8 cellular contexts compared by ENCODE assay signal in genomic region chr7:90766814-90767564, GRCh38.
DNase-seq lines count a peak whose midpoint lies in the region; ATAC-seq and TF ChIP-seq lines count a peak whose summit lies in the region.

No MANE protein-coding gene starts in this region.

- DNase-seq in cardiac fibroblast (ENCODE audit: low read depth in 2 of 2) (peak; percentile 86 to 91), left lobe of liver (ENCODE audit: low spot score) (peak; percentile 85), substantia nigra (lab: John Stamatoyannopoulos, UW) (peak in 25 of 49 donors; percentile 1 to 35 (median 11)), D341Med (ENCODE audit: low spot score) (no peak)
- no peak for DNase-seq in effector CD4-positive, alpha-beta T cell
- DNase-seq in activated CD4-positive, alpha-beta T cell treated with anti-CD3 and anti-CD28 coated beads for 36 hours, result no peak

- peak overlapping the region; percentile 12 to 86 (median 23) for H3K27ac Mint-ChIP-seq in IgD-negative memory B cell
- H3K27ac Mint-ChIP-seq in activated CD4-positive, alpha-beta T cell treated with anti-CD3 and anti-CD28 coated beads for 36 hours, result no peak overlapping the region

- peaks cover 3% of the 10 kb centered on the region for H3K27me3 Mint-ChIP-seq in IgD-negative memory B cell
- no peaks in the 10 kb centered on the region for H3K27me3 Mint-ChIP-seq in activated CD4-positive, alpha-beta T cell treated with anti-CD3 and anti-CD28 coated beads for 36 hours

- H3K9me3 Mint-ChIP-seq in IgD-negative memory B cell, result peaks cover 3 to 25% (median 11%) of the 10 kb centered on the region in 3 donors
- peaks cover 2% of the 10 kb centered on the region for H3K9me3 Mint-ChIP-seq in activated CD4-positive, alpha-beta T cell treated with anti-CD3 and anti-CD28 coated beads for 36 hours (ENCODE audit: low read depth)

- no peak overlapping the region for H3K27ac ChIP-seq in substantia nigra (ENCODE audit: low read depth, low read length, poor library complexity, severe bottlenecking)

- peaks cover 47 to 52% (median 49%) of the 10 kb centered on the region in 3 donors for H3K4me1 Mint-ChIP-seq in IgD-negative memory B cell
- no peaks in the 10 kb centered on the region for H3K4me1 Mint-ChIP-seq in activated CD4-positive, alpha-beta T cell treated with anti-CD3 and anti-CD28 coated beads for 36 hours

- peak; percentile 71 for ATAC-seq in left lobe of liver
- no peak for ATAC-seq in activated CD4-positive, alpha-beta T cell treated with anti-CD3 and anti-CD28 coated beads for 36 hours
- no peak for ATAC-seq in HG02678 (IDR thresholded peaks at IDR 0.05; ENCODE audit: unreplicated experiment)

- peaks cover 39% of the 10 kb centered on the region for H3K36me3 Mint-ChIP-seq in IgD-negative memory B cell
- H3K36me3 Mint-ChIP-seq in activated CD4-positive, alpha-beta T cell treated with anti-CD3 and anti-CD28 coated beads for 36 hours (ENCODE audit: low read depth), result no peaks in the 10 kb centered on the region

- CTCF ChIA-PET in activated CD4-positive, alpha-beta T cell treated with anti-CD3 and anti-CD28 coated beads for 36 hours (lab: Charles Lee), result no interaction called here

- intact Hi-C loops in activated CD4-positive, alpha-beta T cell treated with anti-CD3 and anti-CD28 coated beads for 36 hours (cut with DNase I, micrococcal nuclease), result no loop called here

- no peak for TF ChIP-seq CTCF in cardiac fibroblast (IDR thresholded peaks at IDR 0.05; ENCODE audit: low read depth, low read length)

- peak overlapping the region; percentile 8 to 11 for H3K4me3 ChIP-seq in cardiac fibroblast (replicated peaks in 1 of 2; ENCODE audit: low read depth in 2 of 2, low read length in 2 of 2)

- no peak overlapping the region for H3K4me3 Mint-ChIP-seq in IgD-negative memory B cell
- no peak overlapping the region for H3K4me3 Mint-ChIP-seq in activated CD4-positive, alpha-beta T cell treated with anti-CD3 and anti-CD28 coated beads for 36 hours

- POLR2A ChIA-PET in activated CD4-positive, alpha-beta T cell treated with anti-CD3 and anti-CD28 coated beads for 36 hours (lab: Charles Lee), result no interaction called here

Comparison
In these comparisons a context has a peak if more than half of its experiments do, and no peak if none do; other contexts are left out.
1. DNase-seq: peak in cardiac fibroblast (2 of 2), left lobe of liver (single experiment) and substantia nigra (25 of 49); none in effector CD4-positive, alpha-beta T cell (single experiment), D341Med (single experiment) and activated CD4-positive, alpha-beta T cell treated with anti-CD3 and anti-CD28 coated beads for 36 hours (single experiment).